ENCODE assay signal across 8 cellular contexts in genomic region chr18:49447810-49448745, GRCh38. TPM values are rescaled to one million over a fixed set of nuclear protein-coding genes. Genes with fewer than 3 reads are reported as not detected.
DNase-seq lines count a peak whose midpoint lies in the region; ATAC-seq lines count a peak whose summit lies in the region.

No MANE protein-coding gene starts in this region.

- H3K9me2 ChIP-seq in GM23248 (ENCODE audit: insufficient read depth) = no peaks in the 10 kb centered on the region

- H3K4me1 ChIP-seq in GM23248 (ENCODE audit: insufficient read depth) = peaks cover 9% of the 10 kb centered on the region

- H2AFZ ChIP-seq in GM23248 = no peak overlapping the region

- no peaks in the 10 kb centered on the region for H3K9me3 ChIP-seq in GM23248 (ENCODE audit: low read depth)

- in situ Hi-C loops in GM23248 (cut with MboI) = loop anchor here (25.0 kb wide), 1 partner anchor 761 kb away; no protein-coding TSS in a partner anchor

- peak; percentile 49 to 74 for ATAC-seq in left cardiac atrium
- ATAC-seq in HG02840 (IDR thresholded peaks at IDR 0.05; ENCODE audit: low FRiP score, unreplicated experiment) = no peak
- ATAC-seq in HG02623 (IDR thresholded peaks at IDR 0.05; ENCODE audit: unreplicated experiment) = no peak

- 0 out of 2 replicates have a peak, but pooled peaks cover 7% of the 10 kb centered on the region for H3F3A ChIP-seq in GM23248 (ENCODE audit: insufficient read depth)

- no peaks in the 10 kb centered on the region for H3K27me3 ChIP-seq in GM23248 (replicated peaks; ENCODE audit: insufficient read depth)

- H3K36me3 ChIP-seq in GM23248 (ENCODE audit: low read depth) = no peaks in the 10 kb centered on the region

- H3K9ac ChIP-seq in GM23248 = no peak overlapping the region

- intact Hi-C loops in left cardiac atrium (cut with DNase I) = loop anchor here in 1 of 2 donors (10.0 kb wide), 1 partner anchor 773 kb away; no protein-coding TSS in a partner anchor

- H3K4me3 ChIP-seq in GM23248 = no peak overlapping the region

- peak; percentile 40 for DNase-seq in AG08396 (ENCODE audit: low spot score)
- peak; percentile 75 for DNase-seq in GM23248
- peak; percentile 78 for DNase-seq in NCI-H748 (lab: John Stamatoyannopoulos, UW; ENCODE audit: unreplicated experiment)
- DNase-seq in activated T-cell treated with anti-CD3 and anti-CD28 coated beads, Interleukin-2, amount 50 U/mL, for 48 hours = peak; percentile 27 to 32
- no peak for DNase-seq in left cardiac atrium
- DNase-seq in stimulated activated CD4-positive, alpha-beta T cell treated with anti-CD3 and anti-CD28 coated beads, Interleukin-4, amount 100 ng/mL, for 24 hours = peak; percentile 63

- 34 to 40% methylated on average over 3 of the region's 3 CpGs for WGBS in GM23248 (ENCODE audit: low coverage in 1 of 2, low lambda C conversion rate in 2 of 2, missing lambda C conversion rate in 2 of 2), 2 experiments

- no peak overlapping the region for H3K4me2 ChIP-seq in GM23248 (ENCODE audit: unreplicated experiment)

- H3K79me2 ChIP-seq in GM23248 (ENCODE audit: insufficient read depth) = peaks cover 94% of the 10 kb centered on the region

- no peaks in the 10 kb centered on the region for H4K20me1 ChIP-seq in GM23248 (ENCODE audit: insufficient read depth)

- H3K27ac ChIP-seq in GM23248 = no peak overlapping the region

RNA-seq across cellular contexts. Expression of gene DYM, which starts 12.4 kb away (rescaled TPM):
- total RNA-seq in GM23248 (2014; rRNA removed; shearing (Covaris generic)) = 34.1 and 43.4 TPM in 2 replicates
- 51.5 and 57.9 TPM in 2 replicates for polyA plus RNA-seq in GM23248 (2016; fragmentation: Nextera tagmentation; extraction: Ambion mirVana)
- 10 to 100 TPM; 36.2 to 50.0 TPM for total RNA-seq in left cardiac atrium

RNA-seq across cellular contexts. Expression of gene C18orf32, which starts 39.0 kb away (rescaled TPM):
- total RNA-seq in GM23248 (2014; rRNA removed; shearing (Covaris generic)) = 26.6 and 43.7 TPM in 2 replicates
- polyA plus RNA-seq in GM23248 (2016; fragmentation: Nextera tagmentation; extraction: Ambion mirVana) = 77.0 and 78.2 TPM in 2 replicates
- total RNA-seq in left cardiac atrium = 10 to 100 TPM; 50.4 to 55.5 TPM

RNA-seq across cellular contexts. Expression of gene RPL17, which starts 44.2 kb away (rescaled TPM):
- 1,224 and 1,264 TPM in 2 replicates for total RNA-seq in GM23248 (2014; rRNA removed; shearing (Covaris generic))
- polyA plus RNA-seq in GM23248 (2016; fragmentation: Nextera tagmentation; extraction: Ambion mirVana) = 725 and 752 TPM in 2 replicates
- total RNA-seq in left cardiac atrium = 1,000 to 10,000 TPM in 1 of 2 donors, 100 to 1,000 TPM in 1; 969 to 1,007 TPM

Comparison
In these comparisons a context has a peak if more than half of its experiments do, and no peak if none do; other contexts are left out.
1. ATAC-seq: peak in left cardiac atrium (2 of 2); none in HG02840 (single experiment) and HG02623 (single experiment).